24 cellular contexts compared by ENCODE assay signal in the genomic region with DNA sequence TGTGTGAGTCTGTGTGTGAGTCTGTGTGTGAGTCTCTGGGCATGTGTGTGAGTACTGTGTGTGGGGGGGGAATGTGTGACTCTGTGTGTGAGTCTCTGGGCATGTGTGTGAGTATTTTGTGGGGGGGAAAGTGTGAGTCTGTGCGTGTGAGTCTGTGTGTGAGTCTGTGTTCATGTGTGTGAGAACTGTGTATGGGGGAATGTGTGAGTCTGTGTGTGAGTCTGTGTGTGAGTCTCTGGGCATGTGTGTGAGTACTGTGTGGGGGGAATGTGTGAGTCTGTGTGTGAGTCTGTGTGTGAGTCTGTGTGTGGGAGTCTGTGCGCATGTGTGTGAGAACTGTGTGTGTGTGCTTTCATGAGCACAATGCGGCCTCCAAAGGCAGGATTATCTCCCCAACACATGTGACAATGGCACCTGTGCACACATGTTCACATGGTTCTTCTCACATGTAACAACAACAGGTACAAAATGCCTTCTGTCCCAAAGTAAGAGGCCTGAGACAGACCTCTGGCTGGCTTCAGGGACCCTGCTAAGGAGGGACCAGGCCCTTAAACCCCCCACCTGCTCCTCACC. TPM values are rescaled to one million over a fixed set of nuclear protein-coding genes. Genes with fewer than 3 reads are reported as not detected.
DNase-seq lines count a peak whose midpoint lies in the region; ATAC-seq and TF ChIP-seq lines count a peak whose summit lies in the region.
"Had no signal": no experiment of that assay in that cellular context is flagged by ENCODE, and none has a peak within 500 bp of the region (broad histone marks: within the 10 kb centered on the region; RNA-seq: fewer than 3 reads in every experiment).

No MANE protein-coding gene starts in this region.

- TF ChIP-seq POLR2A in Peyer's patch (IDR thresholded peaks at IDR 0.05): no peak

- ATAC-seq in naive B cell (ENCODE audit: low read depth in 2 of 2) (no peak), GM19351 (IDR thresholded peaks at IDR 0.05; ENCODE audit: unreplicated experiment) (no peak)
- ATAC-seq: left lung had no signal

- no peaks in the 10 kb centered on the region for H3K9me3 ChIP-seq in Peyer's patch
- H3K9me3 ChIP-seq: left lung, ovary had no signal

- no peak for TF ChIP-seq CTCF in Peyer's patch (IDR thresholded peaks at IDR 0.05)

- no peaks in the 10 kb centered on the region for H3K27me3 ChIP-seq in Peyer's patch
- H3K27me3 ChIP-seq: left lung, ovary had no signal

- H3K36me3 Mint-ChIP-seq in naive B cell: peaks cover 0 to 7% of the 10 kb centered on the region in 2 donors
- H3K36me3 Mint-ChIP-seq: brain had no signal

- peak overlapping the region in 2 of 4 donors; percentile 29 to 43 for H3K4me3 ChIP-seq in Peyer's patch
- H3K4me3 ChIP-seq: ovary, smooth muscle cell had no signal

- H3K4me3 Mint-ChIP-seq in naive B cell: peak overlapping the region in 7 of 8 donors; percentile 27 to 86 (median 76)
- H3K4me3 Mint-ChIP-seq: brain, HFFc6 had no signal

- no peaks in the 10 kb centered on the region for H3K9me3 Mint-ChIP-seq in naive B cell
- H3K9me3 Mint-ChIP-seq: brain, HFFc6 had no signal

- no peaks in the 10 kb centered on the region for H3K36me3 ChIP-seq in Peyer's patch
- H3K36me3 ChIP-seq: left lung, ovary had no signal

- peak overlapping the region in 3 of 4 donors; percentile 72 to 81 (median 77) for H3K27ac ChIP-seq in Peyer's patch
- H3K27ac ChIP-seq: C4-2B, left lung, ovary had no signal

- H3K4me1 Mint-ChIP-seq in naive B cell: peaks cover 11 to 26% (median 11%) of the 10 kb centered on the region in 3 donors

- H3K27me3 Mint-ChIP-seq in naive B cell: no peaks in the 10 kb centered on the region
- H3K27me3 Mint-ChIP-seq: brain had no signal

- no peaks in the 10 kb centered on the region for H3K4me1 ChIP-seq in Peyer's patch
- H3K4me1 ChIP-seq: left lung had no signal

- peak overlapping the region in 5 of 6 donors; percentile 57 to 93 (median 73) for H3K27ac Mint-ChIP-seq in naive B cell
- H3K27ac Mint-ChIP-seq: HFFc6 had no signal

- DNase-seq in stimulated activated CD4-positive, alpha-beta T cell treated with anti-CD3 and anti-CD28 coated beads, Interleukin-15, amount 100 ng/mL, for 24 hours: peak; percentile 47
- no peak for DNase-seq in stimulated activated CD4-positive, alpha-beta T cell treated with anti-CD3 and anti-CD28 coated beads, Interleukin-12 subunit alpha, Interleukin-12 subunit beta, amount 100 ng/mL, for 4 hours
- no peak for DNase-seq in Peyer's patch
- DNase-seq in naive B cell: no peak
- DNase-seq in NCI-H510A treated with DMSO at 0.1 percent for 48 hours (lab: John Stamatoyannopoulos, UW): no peak
- no peak for DNase-seq in NCI-H748 treated with DMSO at 0.1 percent for 48 hours (lab: John Stamatoyannopoulos, UW)
- DNase-seq: activated gamma-delta T cell; EL; GOT3; HFFc6; left lung; NCI-H1694 treated with DMSO at 0.1 percent for 48 hours; NCI-H524; NK-92 treated with Interleukin-12 subunit alpha and Interleukin-12 subunit beta, amount 100 ng/mL, for 24 hours; ovary; SHP77; stimulated activated CD4-positive, alpha-beta T cell treated with anti-CD3 and anti-CD28 coated beads, Interleukin-2, amount 100 ng/mL, for 48 hours had no signal

RNA-seq across cellular contexts. Expression of a gene that starts 1.6 kb away (rescaled TPM):
- 1 to 10 TPM; 1.5 to 8.3 (median 3.7) TPM for total RNA-seq in Peyer's patch
- polyA plus RNA-seq in naive B cell (ENCODE audit: low read depth in 6 of 6): 10 to 100 TPM in 3 of 6 donors, 1 to 10 TPM in 3; 5.6 to 21.0 (median 10.5) TPM
- total RNA-seq: cerebellum, HFFc6, LHCN-M2, renal cortical epithelial cell, smooth muscle cell had no signal

RNA-seq across cellular contexts. Expression of a gene that starts 57.3 kb away (rescaled TPM):
- 10 to 100 TPM; 28.9 to 56.9 (median 40.3) TPM for total RNA-seq in Peyer's patch
- 1 to 10 TPM; 1.0 to 4.6 (median 2.4) TPM for polyA plus RNA-seq in naive B cell (ENCODE audit: low read depth in 6 of 6)
